In genomic region chr9:137673871-137674270, GRCh38 we compare ENCODE assay signal across 12 cellular contexts. TPM values are rescaled to one million over a fixed set of nuclear protein-coding genes. Genes with fewer than 3 reads are reported as not detected.
A peak's percentile ranks its signal among the peaks of the same experiment; 100 is the strongest.
DNase-seq lines count a peak whose midpoint lies in the region; ATAC-seq and TF ChIP-seq lines count a peak whose summit lies in the region.
"Had no signal": no experiment of that assay in that cellular context is flagged by ENCODE, and none has a peak within 500 bp of the region (broad histone marks: within the 10 kb centered on the region; RNA-seq: fewer than 3 reads in every experiment).

No MANE protein-coding gene starts in this region.

- H3K4me3 Mint-ChIP-seq in stimulated activated naive B cell treated with anti-CD40 and anti-IgM and Interleukin-4, amounts not matched to agents 10 μg/mL and 1 μg/mL and 100 μg/mL, for 72 hours = no peak overlapping the region
- no peak overlapping the region for H3K4me3 Mint-ChIP-seq in activated CD8-positive, alpha-beta T cell treated with anti-CD3 and anti-CD28 coated beads for 36 hours

- H3K36me3 Mint-ChIP-seq in stimulated activated naive B cell treated with anti-CD40 and anti-IgM and Interleukin-4, amounts not matched to agents 10 μg/mL and 1 μg/mL and 100 μg/mL, for 72 hours = peaks cover 39 to 44% of the 10 kb centered on the region in 2 donors
- peaks cover 16% of the 10 kb centered on the region for H3K36me3 Mint-ChIP-seq in activated CD8-positive, alpha-beta T cell treated with anti-CD3 and anti-CD28 coated beads for 36 hours (ENCODE audit: low read depth)

- H3K27ac Mint-ChIP-seq in stimulated activated naive B cell treated with anti-CD40 and anti-IgM and Interleukin-4, amounts not matched to agents 10 μg/mL and 1 μg/mL and 100 μg/mL, for 72 hours = peak overlapping the region; percentile 9
- no peak overlapping the region for H3K27ac Mint-ChIP-seq in activated CD8-positive, alpha-beta T cell treated with anti-CD3 and anti-CD28 coated beads for 36 hours

- ATAC-seq in stimulated activated naive B cell treated with anti-CD40 and anti-IgM and Interleukin-4, amounts not matched to agents 10 μg/mL and 1 μg/mL and 100 μg/mL, for 72 hours (replicated peaks) = no peak
- ATAC-seq in activated CD8-positive, alpha-beta T cell treated with anti-CD3 and anti-CD28 coated beads for 36 hours = no peak
- ATAC-seq: right lobe of liver had no signal

- H3K9me3 ChIP-seq in HUES64 (ENCODE audit: insufficient read depth, low read depth, low read length) (no peaks in the 10 kb centered on the region), adrenal gland (replicated peaks in 1 of 3) (no peaks in the 10 kb centered on the region), iPS-18a (ENCODE audit: control insufficient read depth, low read depth, low read length) (no peaks in the 10 kb centered on the region)
- H3K9me3 ChIP-seq: right lobe of liver had no signal

- intact Hi-C loops in adrenal gland (cut with DNase I) = loop anchor here in 1 of 2 donors (10.0 kb wide), 1 partner anchor 91 kb away; no protein-coding TSS in a partner anchor
- intact Hi-C loops in activated CD8-positive, alpha-beta T cell treated with anti-CD3 and anti-CD28 coated beads for 36 hours (cut with micrococcal nuclease) = loop anchor here (10.0 kb wide), 1 partner anchor 81 kb away; no protein-coding TSS in a partner anchor

- TF ChIP-seq CTCF in adrenal gland (IDR thresholded peaks at IDR 0.05) = no peak
- TF ChIP-seq CTCF in activated CD8-positive, alpha-beta T cell treated with anti-CD3 and anti-CD28 coated beads for 36 hours (IDR thresholded peaks at IDR 0.05) = no peak

- H3K9ac ChIP-seq in HUES64 (ENCODE audit: low read depth, low read length) (peak overlapping the region; percentile 58; the same call in 1 of the 2 replicates), iPS-18a (ENCODE audit: low read length) (peak overlapping the region; percentile 38)

- no peaks in the 10 kb centered on the region for H3K27me3 Mint-ChIP-seq in stimulated activated naive B cell treated with anti-CD40 and anti-IgM and Interleukin-4, amounts not matched to agents 10 μg/mL and 1 μg/mL and 100 μg/mL, for 72 hours
- no peaks in the 10 kb centered on the region for H3K27me3 Mint-ChIP-seq in activated CD8-positive, alpha-beta T cell treated with anti-CD3 and anti-CD28 coated beads for 36 hours

- DNase-seq in adrenal gland = no peak
- DNase-seq in stimulated activated naive B cell treated with anti-CD40 and anti-IgM and Interleukin-4, amounts not matched to agents 10 μg/mL and 1 μg/mL and 100 μg/mL, for 72 hours = no peak
- DNase-seq in AML-193 (lab: John Stamatoyannopoulos, UW) = no peak
- no peak for DNase-seq in activated CD8-positive, alpha-beta T cell treated with anti-CD3 and anti-CD28 coated beads for 36 hours
- no peak for DNase-seq in anterior cingulate cortex (lab: John Stamatoyannopoulos, UW)
- DNase-seq: activated T-cell treated with anti-CD3 and anti-CD28 coated beads, Interleukin-2, amount 50 U/mL, for 1 hour; brain microvascular endothelial cell; NCI-H2107; NK-92 treated with Interleukin-12 subunit alpha and Interleukin-12 subunit beta, amount 100 ng/mL, for 24 hours; right lobe of liver had no signal

- 77% methylated on average over 10 of the region's 10 CpGs for WGBS in HUES64
- WGBS in adrenal gland, 4 donors = 54 to 61% (median 55%) methylated on average over 3 to 10 of the region's 10 CpGs

- POLR2A ChIA-PET in activated CD8-positive, alpha-beta T cell treated with anti-CD3 and anti-CD28 coated beads for 36 hours (lab: Charles Lee) = no interaction called here

- H3K4me1 ChIP-seq in HUES64 (ENCODE audit: insufficient read depth, low read length) (peaks cover 47% of the 10 kb centered on the region), adrenal gland (replicated peaks in 1 of 2) (peaks cover 33 to 49% of the 10 kb centered on the region in 2 donors), iPS-18a (ENCODE audit: control insufficient read depth, low read depth, low read length) (peaks cover 34% of the 10 kb centered on the region)

- H3K27ac ChIP-seq in HUES64 (ENCODE audit: low read depth, low read length) (peak overlapping the region; percentile 69; the same call in 1 of the 2 replicates), adrenal gland (peak overlapping the region in 4 of 5 donors; percentile 28 to 67 (median 44)), iPS-18a (ENCODE audit: low read length) (peak overlapping the region; percentile 48)
- H3K27ac ChIP-seq: brain microvascular endothelial cell, right lobe of liver had no signal

- CTCF ChIA-PET in activated CD8-positive, alpha-beta T cell treated with anti-CD3 and anti-CD28 coated beads for 36 hours (lab: Charles Lee) = interaction anchor here (1.1 to 2.3 kb wide), 8 partner anchors 11 to 134 kb away, joined by 3 to 12 read pairs (median 8); no protein-coding TSS in a partner anchor

- H3K4me1 Mint-ChIP-seq in stimulated activated naive B cell treated with anti-CD40 and anti-IgM and Interleukin-4, amounts not matched to agents 10 μg/mL and 1 μg/mL and 100 μg/mL, for 72 hours = peaks cover 41 to 75% of the 10 kb centered on the region in 2 donors
- peaks cover 39% of the 10 kb centered on the region for H3K4me1 Mint-ChIP-seq in activated CD8-positive, alpha-beta T cell treated with anti-CD3 and anti-CD28 coated beads for 36 hours (ENCODE audit: low read depth)

- H3K9me3 Mint-ChIP-seq in stimulated activated naive B cell treated with anti-CD40 and anti-IgM and Interleukin-4, amounts not matched to agents 10 μg/mL and 1 μg/mL and 100 μg/mL, for 72 hours = no peaks in the 10 kb centered on the region
- no peaks in the 10 kb centered on the region for H3K9me3 Mint-ChIP-seq in activated CD8-positive, alpha-beta T cell treated with anti-CD3 and anti-CD28 coated beads for 36 hours

- H3K4me3 ChIP-seq in HUES64 (ENCODE audit: low read length) (no peak overlapping the region), adrenal gland (no peak overlapping the region), iPS-18a (ENCODE audit: low read length) (no peak overlapping the region)
- H3K4me3 ChIP-seq: right lobe of liver had no signal

- no peak for TF ChIP-seq POLR2A in adrenal gland (IDR thresholded peaks at IDR 0.05)

- H3K27me3 ChIP-seq in HUES64 (ENCODE audit: insufficient read depth, low read length) (no peaks in the 10 kb centered on the region), adrenal gland (no peaks in the 10 kb centered on the region), iPS-18a (ENCODE audit: control insufficient read depth, insufficient read depth, low read length) (no peaks in the 10 kb centered on the region)
- H3K27me3 ChIP-seq: brain microvascular endothelial cell, right lobe of liver had no signal

- no peaks in the 10 kb centered on the region for H3K36me3 ChIP-seq in HUES64 (ENCODE audit: insufficient read depth, low read length)
- H3K36me3 ChIP-seq in adrenal gland (replicated peaks in 1 of 2) = no peaks in the 10 kb centered on the region
- H3K36me3 ChIP-seq in iPS-18a (ENCODE audit: control insufficient read depth, low read depth, low read length) = no peaks in the 10 kb centered on the region
- H3K36me3 ChIP-seq: brain microvascular endothelial cell, right lobe of liver had no signal

RNA-seq across cellular contexts. Expression of gene EHMT1, which starts 55.1 kb away (rescaled TPM):
- polyA plus RNA-seq in HUES64 (2013, experiment 1 of 2) = 68.1 TPM
- 69.5 TPM for polyA plus RNA-seq in HUES64 (2013, experiment 2 of 2)
- total RNA-seq in adrenal gland = 100 to 1,000 TPM in 2 of 8 donors, 10 to 100 TPM in 6; 46.1 to 171 (median 73.8) TPM
- 100 to 1,000 TPM in 1 of 3 donors, 10 to 100 TPM in 2; 42.0 to 107 (median 75.2) TPM for polyA plus RNA-seq in adrenal gland
- 10 to 100 TPM; 62.1 to 67.1 TPM for total RNA-seq in activated CD8-positive, alpha-beta T cell treated with anti-CD3 and anti-CD28 coated beads for 36 hours
